In the genomic region with DNA sequence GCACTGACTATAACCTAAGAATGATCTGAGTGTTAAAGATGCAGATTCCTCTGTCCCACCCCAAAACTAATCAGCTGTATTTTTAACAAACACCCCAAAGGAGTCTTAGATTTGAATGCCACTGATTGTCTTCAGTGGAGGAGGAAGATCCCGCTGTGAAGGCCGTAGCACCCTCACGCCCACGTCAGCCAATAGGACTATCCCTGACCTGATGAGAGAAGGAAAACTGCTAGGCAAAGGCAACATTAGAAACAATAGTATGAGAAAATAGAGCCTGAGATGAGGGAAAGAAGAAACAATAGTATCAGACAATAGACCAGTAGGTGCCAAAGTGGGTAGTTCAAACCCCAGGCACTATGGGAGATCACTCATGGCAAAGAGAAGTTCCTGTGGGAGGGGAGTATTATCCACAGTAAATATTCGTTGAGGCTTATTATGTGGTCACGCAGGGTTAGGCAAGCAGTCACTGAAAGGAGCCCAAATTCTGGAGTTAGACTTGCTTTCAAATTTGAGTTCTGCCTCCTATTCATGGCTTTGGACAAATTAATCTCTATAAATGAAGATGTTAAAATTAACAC, we compare ENCODE assay signal across 1 cellular context.
A peak's percentile ranks its signal among the peaks of the same experiment; 100 is the strongest.
TF ChIP-seq lines count a peak whose summit lies in the region.

No MANE protein-coding gene starts in this region.

TF ChIP-seq in K562, 482 proteins besides CTCF, POLR2A, EP300 and RAD21 (continued from another document and continues in another):
- no peak for TF ChIP-seq NFXL1 (CRISPR knock-in tag; IDR thresholded peaks at IDR 0.05)
- no peak for TF ChIP-seq ZSCAN32 (CRISPR knock-in tag; IDR thresholded peaks at IDR 0.05)
- 0 out of 2 replicates have a peak, but pooled peaks have one; percentile 1 for TF ChIP-seq POLR2AphosphoS2 (IDR thresholded peaks at IDR 0.05; ENCODE audit: low read length)
- no peak for TF ChIP-seq HIVEP1 (CRISPR knock-in tag; IDR thresholded peaks at IDR 0.05)
- TF ChIP-seq, protein P1, sequence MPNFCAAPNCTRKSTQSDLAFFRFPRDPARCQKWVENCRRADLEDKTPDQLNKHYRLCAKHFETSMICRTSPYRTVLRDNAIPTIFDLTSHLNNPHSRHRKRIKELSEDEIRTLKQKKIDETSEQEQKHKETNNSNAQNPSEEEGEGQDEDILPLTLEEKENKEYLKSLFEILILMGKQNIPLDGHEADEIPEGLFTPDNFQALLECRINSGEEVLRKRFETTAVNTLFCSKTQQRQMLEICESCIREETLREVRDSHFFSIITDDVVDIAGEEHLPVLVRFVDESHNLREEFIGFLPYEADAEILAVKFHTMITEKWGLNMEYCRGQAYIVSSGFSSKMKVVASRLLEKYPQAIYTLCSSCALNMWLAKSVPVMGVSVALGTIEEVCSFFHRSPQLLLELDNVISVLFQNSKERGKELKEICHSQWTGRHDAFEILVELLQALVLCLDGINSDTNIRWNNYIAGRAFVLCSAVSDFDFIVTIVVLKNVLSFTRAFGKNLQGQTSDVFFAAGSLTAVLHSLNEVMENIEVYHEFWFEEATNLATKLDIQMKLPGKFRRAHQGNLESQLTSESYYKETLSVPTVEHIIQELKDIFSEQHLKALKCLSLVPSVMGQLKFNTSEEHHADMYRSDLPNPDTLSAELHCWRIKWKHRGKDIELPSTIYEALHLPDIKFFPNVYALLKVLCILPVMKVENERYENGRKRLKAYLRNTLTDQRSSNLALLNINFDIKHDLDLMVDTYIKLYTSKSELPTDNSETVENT (CRISPR knock-in tag; IDR thresholded peaks at IDR 0.05), result no peak
- no peak for TF ChIP-seq SMAD3 (CRISPR knock-in tag; conservative IDR thresholded peaks at IDR 0.05)
- TF ChIP-seq, protein P2, sequence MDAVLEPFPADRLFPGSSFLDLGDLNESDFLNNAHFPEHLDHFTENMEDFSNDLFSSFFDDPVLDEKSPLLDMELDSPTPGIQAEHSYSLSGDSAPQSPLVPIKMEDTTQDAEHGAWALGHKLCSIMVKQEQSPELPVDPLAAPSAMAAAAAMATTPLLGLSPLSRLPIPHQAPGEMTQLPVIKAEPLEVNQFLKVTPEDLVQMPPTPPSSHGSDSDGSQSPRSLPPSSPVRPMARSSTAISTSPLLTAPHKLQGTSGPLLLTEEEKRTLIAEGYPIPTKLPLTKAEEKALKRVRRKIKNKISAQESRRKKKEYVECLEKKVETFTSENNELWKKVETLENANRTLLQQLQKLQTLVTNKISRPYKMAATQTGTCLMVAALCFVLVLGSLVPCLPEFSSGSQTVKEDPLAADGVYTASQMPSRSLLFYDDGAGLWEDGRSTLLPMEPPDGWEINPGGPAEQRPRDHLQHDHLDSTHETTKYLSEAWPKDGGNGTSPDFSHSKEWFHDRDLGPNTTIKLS (IDR thresholded peaks at IDR 0.05; ENCODE audit: borderline replicate concordance, low read depth), result no peak
- TF ChIP-seq ZNF239 (CRISPR knock-in tag; IDR thresholded peaks at IDR 0.05), result no peak
- peak; percentile 77 for TF ChIP-seq EGR1 (conservative IDR thresholded peaks at IDR 0.05)
- no peak for TF ChIP-seq RHOXF2B (CRISPR knock-in tag; conservative IDR thresholded peaks at IDR 0.05)
- TF ChIP-seq FOSL1 (tag; conservative IDR thresholded peaks at IDR 0.05), result no peak
- no peak for TF ChIP-seq SAFB (IDR thresholded peaks at IDR 0.05; ENCODE audit: borderline replicate concordance, low read depth, low read length)
- no peak for TF ChIP-seq ZNF584 (CRISPR knock-in tag; IDR thresholded peaks at IDR 0.05; ENCODE audit: low read depth)
- no peak for TF ChIP-seq ZKSCAN8 (CRISPR knock-in tag; IDR thresholded peaks at IDR 0.05)
- TF ChIP-seq, protein P3, sequence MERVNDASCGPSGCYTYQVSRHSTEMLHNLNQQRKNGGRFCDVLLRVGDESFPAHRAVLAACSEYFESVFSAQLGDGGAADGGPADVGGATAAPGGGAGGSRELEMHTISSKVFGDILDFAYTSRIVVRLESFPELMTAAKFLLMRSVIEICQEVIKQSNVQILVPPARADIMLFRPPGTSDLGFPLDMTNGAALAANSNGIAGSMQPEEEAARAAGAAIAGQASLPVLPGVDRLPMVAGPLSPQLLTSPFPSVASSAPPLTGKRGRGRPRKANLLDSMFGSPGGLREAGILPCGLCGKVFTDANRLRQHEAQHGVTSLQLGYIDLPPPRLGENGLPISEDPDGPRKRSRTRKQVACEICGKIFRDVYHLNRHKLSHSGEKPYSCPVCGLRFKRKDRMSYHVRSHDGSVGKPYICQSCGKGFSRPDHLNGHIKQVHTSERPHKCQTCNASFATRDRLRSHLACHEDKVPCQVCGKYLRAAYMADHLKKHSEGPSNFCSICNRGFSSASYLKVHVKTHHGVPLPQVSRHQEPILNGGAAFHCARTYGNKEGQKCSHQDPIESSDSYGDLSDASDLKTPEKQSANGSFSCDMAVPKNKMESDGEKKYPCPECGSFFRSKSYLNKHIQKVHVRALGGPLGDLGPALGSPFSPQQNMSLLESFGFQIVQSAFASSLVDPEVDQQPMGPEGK (CRISPR knock-in tag; IDR thresholded peaks at IDR 0.05; ENCODE audit: borderline replicate concordance), result no peak
- TF ChIP-seq E2F3 (CRISPR knock-in tag; IDR thresholded peaks at IDR 0.05), result no peak
- no peak for TF ChIP-seq FUS (optimal IDR thresholded peaks at IDR 0.05; ENCODE audit: low read depth, low read length)
- TF ChIP-seq STAT5B (CRISPR knock-in tag; IDR thresholded peaks at IDR 0.05), result no peak
- TF ChIP-seq POLR2B (IDR thresholded peaks at IDR 0.05; ENCODE audit: low read depth, partially characterized antibody), result peak; percentile 32
- TF ChIP-seq, protein P4, sequence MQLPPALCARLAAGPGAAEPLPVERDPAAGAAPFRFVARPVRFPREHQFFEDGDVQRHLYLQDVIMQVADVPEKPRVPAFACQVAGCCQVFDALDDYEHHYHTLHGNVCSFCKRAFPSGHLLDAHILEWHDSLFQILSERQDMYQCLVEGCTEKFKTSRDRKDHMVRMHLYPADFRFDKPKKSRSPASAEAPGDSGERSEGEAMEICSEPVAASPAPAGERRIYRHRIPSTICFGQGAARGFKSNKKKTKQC (CRISPR knock-in tag; IDR thresholded peaks at IDR 0.05), result no peak
- TF ChIP-seq U2AF2 (optimal IDR thresholded peaks at IDR 0.05; ENCODE audit: low read depth, low read length), result no peak
- TF ChIP-seq EWSR1 (IDR thresholded peaks at IDR 0.05; ENCODE audit: borderline replicate concordance, low read depth, partially characterized antibody), result no peak
- TF ChIP-seq TAF1 (IDR thresholded peaks at IDR 0.05; ENCODE audit: control insufficient read depth, extremely low read depth, insufficient read depth, low read length, severe bottlenecking), result peak; percentile 5
- TF ChIP-seq, protein P5, sequence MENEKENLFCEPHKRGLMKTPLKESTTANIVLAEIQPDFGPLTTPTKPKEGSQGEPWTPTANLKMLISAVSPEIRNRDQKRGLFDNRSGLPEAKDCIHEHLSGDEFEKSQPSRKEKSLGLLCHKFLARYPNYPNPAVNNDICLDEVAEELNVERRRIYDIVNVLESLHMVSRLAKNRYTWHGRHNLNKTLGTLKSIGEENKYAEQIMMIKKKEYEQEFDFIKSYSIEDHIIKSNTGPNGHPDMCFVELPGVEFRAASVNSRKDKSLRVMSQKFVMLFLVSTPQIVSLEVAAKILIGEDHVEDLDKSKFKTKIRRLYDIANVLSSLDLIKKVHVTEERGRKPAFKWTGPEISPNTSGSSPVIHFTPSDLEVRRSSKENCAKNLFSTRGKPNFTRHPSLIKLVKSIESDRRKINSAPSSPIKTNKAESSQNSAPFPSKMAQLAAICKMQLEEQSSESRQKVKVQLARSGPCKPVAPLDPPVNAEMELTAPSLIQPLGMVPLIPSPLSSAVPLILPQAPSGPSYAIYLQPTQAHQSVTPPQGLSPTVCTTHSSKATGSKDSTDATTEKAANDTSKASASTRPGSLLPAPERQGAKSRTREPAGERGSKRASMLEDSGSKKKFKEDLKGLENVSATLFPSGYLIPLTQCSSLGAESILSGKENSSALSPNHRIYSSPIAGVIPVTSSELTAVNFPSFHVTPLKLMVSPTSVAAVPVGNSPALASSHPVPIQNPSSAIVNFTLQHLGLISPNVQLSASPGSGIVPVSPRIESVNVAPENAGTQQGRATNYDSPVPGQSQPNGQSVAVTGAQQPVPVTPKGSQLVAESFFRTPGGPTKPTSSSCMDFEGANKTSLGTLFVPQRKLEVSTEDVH (IDR thresholded peaks at IDR 0.05; ENCODE audit: low read depth, partially characterized antibody), result peak; percentile 32
- TF ChIP-seq SMARCA5 (IDR thresholded peaks at IDR 0.05), result no peak
- TF ChIP-seq RAD51 (IDR thresholded peaks at IDR 0.05; ENCODE audit: borderline replicate concordance, low read depth), result no peak
- no peak for TF ChIP-seq ZNF24 (IDR thresholded peaks at IDR 0.05)
- TF ChIP-seq PHB (CRISPR knock-in tag; IDR thresholded peaks at IDR 0.05), result no peak
- TF ChIP-seq HSF4 (CRISPR knock-in tag; IDR thresholded peaks at IDR 0.05; ENCODE audit: borderline replicate concordance), result no peak
- TF ChIP-seq RBM22 (IDR thresholded peaks at IDR 0.05; ENCODE audit: low read depth, low read length, poor library complexity, severe bottlenecking), result no peak
- no peak for TF ChIP-seq POLR2G (IDR thresholded peaks at IDR 0.05; ENCODE audit: low read depth, low read length)
- TF ChIP-seq ZNF197 (CRISPR knock-in tag; IDR thresholded peaks at IDR 0.05; ENCODE audit: low read depth), result no peak
- no peak for TF ChIP-seq TAF15 (IDR thresholded peaks at IDR 0.05; ENCODE audit: low read depth, low read length)
- no peak for TF ChIP-seq ZNF76 (CRISPR knock-in tag; IDR thresholded peaks at IDR 0.05; ENCODE audit: borderline replicate concordance)
- no peak; the same call in 1 of the 2 replicates for TF ChIP-seq ZNF77 (CRISPR knock-in tag; IDR thresholded peaks at IDR 0.05)
- TF ChIP-seq ATF7 (IDR thresholded peaks at IDR 0.05), result no peak
- TF ChIP-seq RBM25 (IDR thresholded peaks at IDR 0.05; ENCODE audit: low read depth, low read length, severe bottlenecking), result no peak
- no peak for TF ChIP-seq HNRNPLL (IDR thresholded peaks at IDR 0.05; ENCODE audit: low read depth, low read length, poor library complexity, severe bottlenecking)
- TF ChIP-seq, protein P6, sequence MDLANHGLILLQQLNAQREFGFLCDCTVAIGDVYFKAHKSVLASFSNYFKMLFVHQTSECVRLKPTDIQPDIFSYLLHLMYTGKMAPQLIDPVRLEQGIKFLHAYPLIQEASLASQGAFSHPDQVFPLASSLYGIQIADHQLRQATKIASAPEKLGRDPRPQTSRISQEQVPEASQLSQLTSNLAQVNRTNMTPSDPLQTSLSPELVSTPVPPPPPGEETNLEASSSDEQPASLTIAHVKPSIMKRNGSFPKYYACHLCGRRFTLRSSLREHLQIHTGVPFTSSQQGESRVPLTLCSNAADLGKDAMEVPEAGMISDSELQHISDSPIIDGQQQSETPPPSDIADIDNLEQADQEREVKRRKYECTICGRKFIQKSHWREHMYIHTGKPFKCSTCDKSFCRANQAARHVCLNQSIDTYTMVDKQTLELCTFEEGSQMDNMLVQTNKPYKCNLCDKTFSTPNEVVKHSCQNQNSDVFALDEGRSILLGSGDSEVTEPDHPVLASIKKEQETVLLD (IDR thresholded peaks at IDR 0.05), result no peak
- no peak for TF ChIP-seq MAZ (CRISPR knock-in tag; conservative IDR thresholded peaks at IDR 0.05 in 1 of 2, IDR thresholded peaks at IDR 0.05 in 1 of 2)
- no peak for TF ChIP-seq ESRRB (CRISPR knock-in tag; IDR thresholded peaks at IDR 0.05; ENCODE audit: borderline replicate concordance)
- TF ChIP-seq, protein P7, sequence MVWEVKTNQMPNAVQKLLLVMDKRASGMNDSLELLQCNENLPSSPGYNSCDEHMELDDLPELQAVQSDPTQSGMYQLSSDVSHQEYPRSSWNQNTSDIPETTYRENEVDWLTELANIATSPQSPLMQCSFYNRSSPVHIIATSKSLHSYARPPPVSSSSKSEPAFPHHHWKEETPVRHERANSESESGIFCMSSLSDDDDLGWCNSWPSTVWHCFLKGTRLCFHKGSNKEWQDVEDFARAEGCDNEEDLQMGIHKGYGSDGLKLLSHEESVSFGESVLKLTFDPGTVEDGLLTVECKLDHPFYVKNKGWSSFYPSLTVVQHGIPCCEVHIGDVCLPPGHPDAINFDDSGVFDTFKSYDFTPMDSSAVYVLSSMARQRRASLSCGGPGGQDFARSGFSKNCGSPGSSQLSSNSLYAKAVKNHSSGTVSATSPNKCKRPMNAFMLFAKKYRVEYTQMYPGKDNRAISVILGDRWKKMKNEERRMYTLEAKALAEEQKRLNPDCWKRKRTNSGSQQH (CRISPR knock-in tag; IDR thresholded peaks at IDR 0.05), result peak; percentile 11; the same call in 1 of the 2 replicates
- TF ChIP-seq, protein P8, sequence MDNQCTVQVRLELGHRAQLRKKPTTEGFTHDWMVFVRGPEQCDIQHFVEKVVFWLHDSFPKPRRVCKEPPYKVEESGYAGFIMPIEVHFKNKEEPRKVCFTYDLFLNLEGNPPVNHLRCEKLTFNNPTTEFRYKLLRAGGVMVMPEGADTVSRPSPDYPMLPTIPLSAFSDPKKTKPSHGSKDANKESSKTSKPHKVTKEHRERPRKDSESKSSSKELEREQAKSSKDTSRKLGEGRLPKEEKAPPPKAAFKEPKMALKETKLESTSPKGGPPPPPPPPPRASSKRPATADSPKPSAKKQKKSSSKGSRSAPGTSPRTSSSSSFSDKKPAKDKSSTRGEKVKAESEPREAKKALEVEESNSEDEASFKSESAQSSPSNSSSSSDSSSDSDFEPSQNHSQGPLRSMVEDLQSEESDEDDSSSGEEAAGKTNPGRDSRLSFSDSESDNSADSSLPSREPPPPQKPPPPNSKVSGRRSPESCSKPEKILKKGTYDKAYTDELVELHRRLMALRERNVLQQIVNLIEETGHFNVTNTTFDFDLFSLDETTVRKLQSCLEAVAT (IDR thresholded peaks at IDR 0.05), result no peak; a peak in 1 of 4 replicates
- TF ChIP-seq CAMTA2 (CRISPR knock-in tag; conservative IDR thresholded peaks at IDR 0.05), result no peak
- no peak for TF ChIP-seq RFX1 (IDR thresholded peaks at IDR 0.05)
- TF ChIP-seq, protein P9, sequence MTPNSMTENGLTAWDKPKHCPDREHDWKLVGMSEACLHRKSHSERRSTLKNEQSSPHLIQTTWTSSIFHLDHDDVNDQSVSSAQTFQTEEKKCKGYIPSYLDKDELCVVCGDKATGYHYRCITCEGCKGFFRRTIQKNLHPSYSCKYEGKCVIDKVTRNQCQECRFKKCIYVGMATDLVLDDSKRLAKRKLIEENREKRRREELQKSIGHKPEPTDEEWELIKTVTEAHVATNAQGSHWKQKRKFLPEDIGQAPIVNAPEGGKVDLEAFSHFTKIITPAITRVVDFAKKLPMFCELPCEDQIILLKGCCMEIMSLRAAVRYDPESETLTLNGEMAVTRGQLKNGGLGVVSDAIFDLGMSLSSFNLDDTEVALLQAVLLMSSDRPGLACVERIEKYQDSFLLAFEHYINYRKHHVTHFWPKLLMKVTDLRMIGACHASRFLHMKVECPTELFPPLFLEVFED (CRISPR knock-in tag; conservative IDR thresholded peaks at IDR 0.05), result no peak
- TF ChIP-seq, protein P10, sequence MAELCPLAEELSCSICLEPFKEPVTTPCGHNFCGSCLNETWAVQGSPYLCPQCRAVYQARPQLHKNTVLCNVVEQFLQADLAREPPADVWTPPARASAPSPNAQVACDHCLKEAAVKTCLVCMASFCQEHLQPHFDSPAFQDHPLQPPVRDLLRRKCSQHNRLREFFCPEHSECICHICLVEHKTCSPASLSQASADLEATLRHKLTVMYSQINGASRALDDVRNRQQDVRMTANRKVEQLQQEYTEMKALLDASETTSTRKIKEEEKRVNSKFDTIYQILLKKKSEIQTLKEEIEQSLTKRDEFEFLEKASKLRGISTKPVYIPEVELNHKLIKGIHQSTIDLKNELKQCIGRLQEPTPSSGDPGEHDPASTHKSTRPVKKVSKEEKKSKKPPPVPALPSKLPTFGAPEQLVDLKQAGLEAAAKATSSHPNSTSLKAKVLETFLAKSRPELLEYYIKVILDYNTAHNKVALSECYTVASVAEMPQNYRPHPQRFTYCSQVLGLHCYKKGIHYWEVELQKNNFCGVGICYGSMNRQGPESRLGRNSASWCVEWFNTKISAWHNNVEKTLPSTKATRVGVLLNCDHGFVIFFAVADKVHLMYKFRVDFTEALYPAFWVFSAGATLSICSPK (IDR thresholded peaks at IDR 0.05; ENCODE audit: borderline replicate concordance), result no peak
- TF ChIP-seq ZFP36 (IDR thresholded peaks at IDR 0.05; ENCODE audit: low read depth, low read length, partially characterized antibody), result no peak
